17 cellular contexts compared by ENCODE assay signal in the genomic region with DNA sequence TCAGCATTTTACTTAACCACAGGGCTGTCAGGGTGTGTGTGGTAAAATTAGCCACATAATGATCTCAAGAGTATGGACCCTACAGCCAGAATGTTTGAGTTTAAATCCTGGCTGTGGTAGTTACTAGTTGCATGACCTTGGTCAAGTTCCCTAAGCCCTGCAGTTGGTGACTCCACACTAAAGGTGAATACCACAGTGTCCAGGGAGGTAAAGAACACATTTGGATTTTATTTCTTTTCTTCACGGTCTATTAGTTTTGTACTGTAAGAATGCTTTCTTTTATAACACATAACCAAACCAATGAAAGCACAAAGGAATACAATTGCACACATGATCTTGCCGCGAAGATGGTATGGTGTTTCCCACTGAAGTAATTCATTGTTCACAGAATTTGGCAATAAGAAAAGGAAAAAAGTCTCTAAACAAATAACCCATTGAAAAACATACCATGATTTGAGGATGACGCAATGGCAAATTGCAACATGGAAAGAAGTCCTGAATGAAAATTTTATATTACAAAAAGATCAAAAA. TPM values are rescaled to one million over a fixed set of nuclear protein-coding genes. Genes with fewer than 3 reads are reported as not detected.
DNase-seq lines count a peak whose midpoint lies in the region; ATAC-seq and TF ChIP-seq lines count a peak whose summit lies in the region.
"Had no signal": no experiment of that assay in that cellular context is flagged by ENCODE, and none has a peak within 500 bp of the region (broad histone marks: within the 10 kb centered on the region; RNA-seq: fewer than 3 reads in every experiment).

No MANE protein-coding gene starts in this region.

- H3K4me2 ChIP-seq in IMR-90 (ENCODE audit: low read depth, low read length): no peak overlapping the region
- H3K4me2 ChIP-seq in H9 (ENCODE audit: insufficient read depth, insufficient read length, low read length): no peak overlapping the region

- no peak overlapping the region for H3K4ac ChIP-seq in IMR-90 (ENCODE audit: low read depth, low read length)
- no peak overlapping the region for H3K4ac ChIP-seq in H9 (ENCODE audit: low read depth, low read length)

- no peak for TF ChIP-seq CTCF in IMR-90 (conservative IDR thresholded peaks at IDR 0.05; ENCODE audit: low read depth, low read length)
- no peak for TF ChIP-seq CTCF in astrocyte of the spinal cord (IDR thresholded peaks at IDR 0.05; ENCODE audit: low read depth, low read length)
- TF ChIP-seq CTCF in H9 (conservative IDR thresholded peaks at IDR 0.05): no peak

- no CpG with 5 or more reads among the region's 4 CpGs for WGBS in IMR-90 (ENCODE audit: extremely low coverage in 2 of 2, insufficient read length in 1 of 2), 2 experiments
- no CpG with 5 or more reads among the region's 4 CpGs for WGBS in H9 (ENCODE audit: extremely low coverage, insufficient read length, low lambda C conversion rate)
- 86 to 91% methylated on average over 4 of the region's 4 CpGs for WGBS in aorta, 2 donors

- POLR2A ChIA-PET in IMR-90 (lab: Charles Lee; ENCODE audit: unreplicated experiment): no interaction called here

- H2AK5ac ChIP-seq in IMR-90 (ENCODE audit: low read depth, low read length): no peak overlapping the region
- no peak overlapping the region for H2AK5ac ChIP-seq in H9 (ENCODE audit: insufficient read length, low read length)

- no peak overlapping the region for H4K8ac ChIP-seq in IMR-90 (ENCODE audit: low read depth in 2 of 2, low read length in 2 of 2)
- H4K8ac ChIP-seq in H9 (replicated peaks; ENCODE audit: insufficient read length, low read depth, low read length): no peak overlapping the region

- H3K27ac Mint-ChIP-seq in activated T-helper 2 cell treated with anti-CD3 and anti-CD28 coated beads, Interferon-gamma antibody, Interleukin-2, Interleukin-4, amounts not matched to agents 10 μg/mL and 5 μg/mL and 100 μg/mL, durations not matched to agents 14 hours and 24 hours and 36 hours: no peak overlapping the region
- no peak overlapping the region for H3K27ac Mint-ChIP-seq in H9
- H3K27ac Mint-ChIP-seq: CD4-positive, CD25-positive, alpha-beta regulatory T cell; naive thymus-derived CD4-positive, alpha-beta T cell had no signal

- in situ Hi-C loops in IMR-90 (cut with MboI; ENCODE audit: low sequenced_read_pairs) (no loop called here), astrocyte of the spinal cord (cut with HindIII; ENCODE audit: low sequenced_read_pairs) (no loop called here)

- no peak overlapping the region for H2BK12ac ChIP-seq in H9 (ENCODE audit: insufficient read length, low read depth, low read length)

- DNase-seq in IMR-90: peak; percentile 43
- DNase-seq in astrocyte of the spinal cord (ENCODE audit: low read depth, low spot score): peak; percentile 81
- DNase-seq in fibroblast of the conjunctiva (ENCODE audit: low read depth): peak; percentile 55
- DNase-seq in skeletal muscle cell (ENCODE audit: low read depth): peak; percentile 50
- DNase-seq in activated T-helper 2 cell treated with anti-CD3 and anti-CD28 coated beads, Interferon-gamma antibody, Interleukin-2, Interleukin-4, amounts not matched to agents 10 μg/mL and 5 μg/mL and 100 μg/mL, durations not matched to agents 14 hours and 24 hours and 36 hours (ENCODE audit: low spot score): no peak
- no peak for DNase-seq in H9
- no peak for DNase-seq in aorta
- DNase-seq: activated CD4-positive, alpha-beta T cell treated with anti-CD3 and anti-CD28 coated beads, Interleukin-2, amount 50 U/mL, for 1 hour; amniotic stem cell; CD4-positive, CD25-positive, alpha-beta regulatory T cell; naive thymus-derived CD4-positive, alpha-beta T cell; NCI-H1417; NCI-H524; RPMI8226; stimulated activated CD4-positive, alpha-beta T cell treated with anti-CD3 and anti-CD28 coated beads, Interleukin-2, amount 100 ng/mL, for 48 hours had no signal

- ATAC-seq in IMR-90 (ENCODE audit: low read depth): no peak
- ATAC-seq in GM18498 (IDR thresholded peaks at IDR 0.05; ENCODE audit: unreplicated experiment): no peak
- no peak for ATAC-seq in aorta (ENCODE audit: low FRiP score)
- ATAC-seq: left lobe of liver; naive thymus-derived CD4-positive, alpha-beta T cell had no signal

- no peaks in the 10 kb centered on the region for H3K36me3 ChIP-seq in IMR-90 (ENCODE audit: control insufficient read depth, insufficient read depth, low read length)
- H3K36me3 ChIP-seq in aorta (ENCODE audit: control insufficient read depth in 1 of 2, insufficient read depth in 2 of 2, low read length in 1 of 2): no peaks in the 10 kb centered on the region

- no peaks in the 10 kb centered on the region for H4K20me1 ChIP-seq in IMR-90 (ENCODE audit: insufficient read depth, low read length)
- H4K20me1 ChIP-seq in H9 (ENCODE audit: control insufficient read depth, insufficient read depth, insufficient read length): no peaks in the 10 kb centered on the region

- no peak overlapping the region for H3K27ac ChIP-seq in IMR-90 (ENCODE audit: insufficient read depth, low read length)
- H3K27ac ChIP-seq in H9 (ENCODE audit: insufficient read length, low read depth, low read length): no peak overlapping the region
- H3K27ac ChIP-seq in aorta (ENCODE audit: low read depth in 1 of 2, low read length in 2 of 2): no peak overlapping the region

- H3K79me1 ChIP-seq in IMR-90 (ENCODE audit: low read depth in 1 of 2, low read length in 2 of 2) (no peaks in the 10 kb centered on the region), H9 (ENCODE audit: insufficient read depth, low read depth, low read length, poor library complexity, severe bottlenecking) (no peaks in the 10 kb centered on the region)

- no TSS peak for BruUV-seq in IMR-90 (replicated peaks; lab: Mats Ljungman, UMichigan)

- H3K9me3 Mint-ChIP-seq in activated T-helper 2 cell treated with anti-CD3 and anti-CD28 coated beads, Interferon-gamma antibody, Interleukin-2, Interleukin-4, amounts not matched to agents 10 μg/mL and 5 μg/mL and 100 μg/mL, durations not matched to agents 14 hours and 24 hours and 36 hours: no peaks in the 10 kb centered on the region
- H3K9me3 Mint-ChIP-seq in H9: peaks cover 6 to 8% of the 10 kb centered on the region in 2 experiments

- H3K4me3 Mint-ChIP-seq in activated T-helper 2 cell treated with anti-CD3 and anti-CD28 coated beads, Interferon-gamma antibody, Interleukin-2, Interleukin-4, amounts not matched to agents 10 μg/mL and 5 μg/mL and 100 μg/mL, durations not matched to agents 14 hours and 24 hours and 36 hours (ENCODE audit: low read depth): no peak overlapping the region
- no peak overlapping the region for H3K4me3 Mint-ChIP-seq in H9
- H3K4me3 Mint-ChIP-seq: CD4-positive, CD25-positive, alpha-beta regulatory T cell; naive thymus-derived CD4-positive, alpha-beta T cell had no signal

- dilution Hi-C loops in IMR-90 (cut with HindIII; ENCODE audit: low sequenced_read_pairs, unreplicated experiment): no loop called here

- H3K4me1 Mint-ChIP-seq in activated T-helper 2 cell treated with anti-CD3 and anti-CD28 coated beads, Interferon-gamma antibody, Interleukin-2, Interleukin-4, amounts not matched to agents 10 μg/mL and 5 μg/mL and 100 μg/mL, durations not matched to agents 14 hours and 24 hours and 36 hours (ENCODE audit: low read depth): no peaks in the 10 kb centered on the region
- peaks cover 0 to 2% of the 10 kb centered on the region in 2 experiments; a peak in 1 of 4 replicates for H3K4me1 Mint-ChIP-seq in H9
- H3K4me1 Mint-ChIP-seq: CD4-positive, CD25-positive, alpha-beta regulatory T cell; naive thymus-derived CD4-positive, alpha-beta T cell had no signal

- H2BK15ac ChIP-seq in IMR-90 (ENCODE audit: low read depth, low read length): no peak overlapping the region
- no peak overlapping the region for H2BK15ac ChIP-seq in H9 (ENCODE audit: low read depth, low read length)

- intact Hi-C loops in IMR-90 (cut with micrococcal nuclease): no loop called here
- intact Hi-C loops in activated T-helper 2 cell treated with anti-CD3 and anti-CD28 coated beads, Interferon-gamma antibody, Interleukin-2, Interleukin-4, amounts not matched to agents 10 μg/mL and 5 μg/mL and 100 μg/mL, durations not matched to agents 14 hours and 24 hours and 36 hours (cut with micrococcal nuclease): no loop called here
- intact Hi-C loops in aorta (cut with DNase I): no loop called here

- H2BK5ac ChIP-seq in IMR-90 (ENCODE audit: low read depth, low read length, poor library complexity, severe bottlenecking) (no peak overlapping the region), H9 (ENCODE audit: insufficient read length, low read length) (no peak overlapping the region)

- H4K5ac ChIP-seq in IMR-90 (ENCODE audit: low read depth, low read length) (no peak overlapping the region), H9 (ENCODE audit: insufficient read length, low read depth, low read length) (no peak overlapping the region)

- H3K9ac ChIP-seq in IMR-90 (ENCODE audit: low read depth, low read length): no peak overlapping the region
- no peak overlapping the region for H3K9ac ChIP-seq in H9 (ENCODE audit: extremely low read depth, insufficient read length, low read length)

- H3T11ph ChIP-seq in H9 (ENCODE audit: low read length): no peak overlapping the region

- peaks cover 47% of the 10 kb centered on the region for H3K27me3 Mint-ChIP-seq in activated T-helper 2 cell treated with anti-CD3 and anti-CD28 coated beads, Interferon-gamma antibody, Interleukin-2, Interleukin-4, amounts not matched to agents 10 μg/mL and 5 μg/mL and 100 μg/mL, durations not matched to agents 14 hours and 24 hours and 36 hours (ENCODE audit: low read depth)
- H3K27me3 Mint-ChIP-seq in H9 (ENCODE audit: low read depth): peaks cover 8% of the 10 kb centered on the region; the same call in 1 of the 2 replicates

- H2BK20ac ChIP-seq in IMR-90 (ENCODE audit: low read depth, low read length) (no peak overlapping the region), H9 (ENCODE audit: low read depth, low read length, poor library complexity, severe bottlenecking) (no peak overlapping the region)

- H3K36me3 Mint-ChIP-seq in activated T-helper 2 cell treated with anti-CD3 and anti-CD28 coated beads, Interferon-gamma antibody, Interleukin-2, Interleukin-4, amounts not matched to agents 10 μg/mL and 5 μg/mL and 100 μg/mL, durations not matched to agents 14 hours and 24 hours and 36 hours (ENCODE audit: low read depth): no peaks in the 10 kb centered on the region
- peaks cover 0 to 6% (median 0%) of the 10 kb centered on the region in 3 experiments; a peak in 3 of 7 replicates for H3K36me3 Mint-ChIP-seq in H9 (ENCODE audit: insufficient read depth in 1 of 3, low read depth in 3 of 3)
- H3K36me3 Mint-ChIP-seq: naive thymus-derived CD4-positive, alpha-beta T cell had no signal

- no peaks in the 10 kb centered on the region for H3K23me2 ChIP-seq in H9 (ENCODE audit: insufficient read length, low read depth, low read length, poor library complexity, severe bottlenecking)

- H3K4me3 ChIP-seq in IMR-90 (ENCODE audit: insufficient read depth, low read depth, low read length) (no peak overlapping the region), astrocyte of the spinal cord (ENCODE audit: low read depth, low read length) (no peak overlapping the region), skeletal muscle cell (ENCODE audit: low read depth, low read length) (no peak overlapping the region), aorta (ENCODE audit: low read length in 2 of 2) (no peak overlapping the region)

- TF ChIP-seq POLR2A in IMR-90 (IDR thresholded peaks at IDR 0.05; ENCODE audit: low read depth, low read length): no peak

- H3K4me1 ChIP-seq in IMR-90 (ENCODE audit: control insufficient read depth, insufficient read depth, low read length): peaks cover 2% of the 10 kb centered on the region
- no peaks in the 10 kb centered on the region for H3K4me1 ChIP-seq in H9 (ENCODE audit: insufficient read depth, low read length)
- H3K4me1 ChIP-seq in aorta (ENCODE audit: control insufficient read depth in 1 of 2, insufficient read depth in 2 of 2, low read length in 2 of 2): no peaks in the 10 kb centered on the region

- CTCF ChIA-PET in IMR-90 (lab: Yijun Ruan, JAX): no interaction called here

- H3K23ac ChIP-seq in IMR-90 (ENCODE audit: low read depth, low read length) (no peak overlapping the region), H9 (ENCODE audit: insufficient read length, low read depth, low read length) (no peak overlapping the region)

- no peak overlapping the region for H2AK9ac ChIP-seq in IMR-90 (replicated peaks; ENCODE audit: low read depth, low read length, poor library complexity)

- no peak overlapping the region for H2BK120ac ChIP-seq in IMR-90 (ENCODE audit: low read depth, low read length)
- no peak overlapping the region for H2BK120ac ChIP-seq in H9 (ENCODE audit: low read depth, low read length, poor library complexity, severe bottlenecking)

- H3K18ac ChIP-seq in IMR-90 (ENCODE audit: low read depth, low read length) (no peak overlapping the region), H9 (ENCODE audit: insufficient read length, low read depth, low read length) (no peak overlapping the region)

- no peaks in the 10 kb centered on the region for H3K9me1 ChIP-seq in IMR-90 (ENCODE audit: insufficient read depth, low read length)

- no peak overlapping the region for H3K14ac ChIP-seq in IMR-90 (replicated peaks; ENCODE audit: low read depth, low read length)
- no peak overlapping the region for H3K14ac ChIP-seq in H9 (ENCODE audit: insufficient read depth, low read length)

- peaks cover 2% of the 10 kb centered on the region for H3K27me3 ChIP-seq in IMR-90 (ENCODE audit: control insufficient read depth, insufficient read depth, low read length)
- no peaks in the 10 kb centered on the region for H3K27me3 ChIP-seq in H9 (ENCODE audit: insufficient read depth, low read length)
- H3K27me3 ChIP-seq in aorta (ENCODE audit: control insufficient read depth in 1 of 2, insufficient read depth in 2 of 2, low read length in 1 of 2): no peaks in the 10 kb centered on the region

- no peak overlapping the region for H3K56ac ChIP-seq in IMR-90 (ENCODE audit: extremely low read depth, insufficient read depth, low read length)
- no peak overlapping the region for H3K56ac ChIP-seq in H9 (ENCODE audit: insufficient read length, low read depth, low read length)

- H3K79me2 ChIP-seq in H9 (ENCODE audit: insufficient read depth, low read length): no peaks in the 10 kb centered on the region

- no peak overlapping the region for H2AFZ ChIP-seq in IMR-90 (replicated peaks; ENCODE audit: low read length, poor library complexity)
- H2AFZ ChIP-seq in H9 (ENCODE audit: low read length): no peak overlapping the region

- TF ChIP-seq RAD21 in IMR-90 (IDR thresholded peaks at IDR 0.05; ENCODE audit: low read length): no peak

- H3K9me3 ChIP-seq in IMR-90 (ENCODE audit: control insufficient read depth, insufficient read depth, low read length) (no peaks in the 10 kb centered on the region), H9 (ENCODE audit: control insufficient read depth, low read depth, low read length) (no peaks in the 10 kb centered on the region), aorta (ENCODE audit: control insufficient read depth, low read length) (no peaks in the 10 kb centered on the region)

- no peak overlapping the region for H4K91ac ChIP-seq in IMR-90 (ENCODE audit: insufficient read depth, low read depth, low read length)
- no peak overlapping the region for H4K91ac ChIP-seq in H9 (ENCODE audit: insufficient read length, low read depth, low read length)

RNA-seq across cellular contexts. Expression of a gene that starts 37.2 kb away (rescaled TPM):
- total RNA-seq in IMR-90 (2012; rRNA removed): 52.2 and 64.2 TPM in 2 replicates
- 15.9 and 16.0 TPM in 2 replicates for polyA plus RNA-seq in IMR-90 (2012; rRNA removed)
- 6.7 and 14.0 TPM in 2 replicates for polyA plus RNA-seq in IMR-90 (2012; cell fraction: cytosol; rRNA removed)
- polyA plus RNA-seq in IMR-90 (2012; cell fraction: nucleus; rRNA removed; ENCODE audit: low replicate concordance): 19.2 and 24.1 TPM in 2 replicates
- 0.09 and 0.18 TPM in 2 replicates for total RNA-seq in activated T-helper 2 cell treated with anti-CD3 and anti-CD28 coated beads, Interferon-gamma antibody, Interleukin-2, Interleukin-4, amounts not matched to agents 10 μg/mL and 5 μg/mL and 100 μg/mL, durations not matched to agents 14 hours and 24 hours and 36 hours
- 28.9 and 29.0 TPM in 2 replicates for total RNA-seq in H9 (2021)
- total RNA-seq in aorta: 10 to 100 TPM; 27.6 to 53.4 TPM
- polyA plus RNA-seq in aorta: 10 to 100 TPM in 1 of 2 donors, 1 to 10 TPM in 1; 7.5 to 10.2 TPM

Comparison
In these comparisons a context has a peak if more than half of its experiments do, and no peak if none do; other contexts are left out.
1. DNase-seq: peak in IMR-90 (single experiment), astrocyte of the spinal cord (single experiment), fibroblast of the conjunctiva (single experiment) and skeletal muscle cell (single experiment); none in activated T-helper 2 cell treated with anti-CD3 and anti-CD28 coated beads, Interferon-gamma antibody, Interleukin-2, Interleukin-4, amounts not matched to agents 10 μg/mL and 5 μg/mL and 100 μg/mL, durations not matched to agents 14 hours and 24 hours and 36 hours (single experiment), H9 (single experiment) and aorta (0 of 2).
2. RNA of a gene that starts 37.2 kb away (total RNA-seq): 52.2 to 64.2 TPM in IMR-90, 27.6 to 53.4 TPM in aorta and 28.9 to 29.0 TPM in H9; 0.09 to 0.18 TPM in activated T-helper 2 cell treated with anti-CD3 and anti-CD28 coated beads, Interferon-gamma antibody, Interleukin-2, Interleukin-4, amounts not matched to agents 10 μg/mL and 5 μg/mL and 100 μg/mL, durations not matched to agents 14 hours and 24 hours and 36 hours; every median in the first group is over 10 times any median in the second.